ENCODE assay signal across 21 cellular contexts in the genomic region with DNA sequence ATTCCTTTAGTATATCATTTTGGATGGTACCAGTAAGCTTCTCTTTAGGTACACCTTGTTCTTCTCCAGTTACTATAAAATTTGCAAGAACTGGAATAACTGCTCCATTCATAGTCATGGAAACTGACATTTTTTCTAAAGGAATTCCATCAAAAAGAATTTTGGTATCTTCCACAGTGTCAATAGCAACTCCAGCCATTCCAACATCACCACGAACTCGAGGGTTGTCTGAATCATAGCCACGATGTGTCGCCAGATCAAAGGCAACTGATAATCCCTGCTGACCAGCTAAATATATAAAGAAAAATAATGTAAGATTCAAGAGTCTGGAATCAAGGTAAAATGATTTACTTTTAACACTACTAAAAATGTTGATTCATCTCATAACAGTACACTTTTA. TPM values are rescaled to one million over a fixed set of nuclear protein-coding genes. Genes with fewer than 3 reads are reported as not detected.
"Had no signal": no experiment of that assay in that cellular context is flagged by ENCODE, and none has a peak within 500 bp of the region (broad histone marks: within the 10 kb centered on the region; RNA-seq: fewer than 3 reads in every experiment).

No MANE protein-coding gene starts in this region.

- ATAC-seq: activated CD8-positive, alpha-beta T cell treated with anti-CD3 and anti-CD28 coated beads for 36 hours; activated naive CD4-positive, alpha-beta T cell treated with anti-CD3 and anti-CD28 coated beads, Interleukin-2, amount 50 U/mL, for 72 hours; activated T-cell treated with anti-CD3 and anti-CD28 coated beads, Interleukin-2, amount 50 U/mL, for 4 hours; gastrocnemius medialis; heart right ventricle; T-helper 17 cell; WTC11 had no signal

- H3K27me3 ChIP-seq: gastrocnemius medialis, heart right ventricle, sigmoid colon, tibial nerve had no signal

- H3K4me3 ChIP-seq: gastrocnemius medialis, heart right ventricle, sigmoid colon, tibial nerve had no signal

- H3K27ac ChIP-seq: gastrocnemius medialis, heart right ventricle, sigmoid colon, tibial nerve had no signal

- H3K9me3 ChIP-seq: gastrocnemius medialis, heart right ventricle, sigmoid colon, tibial nerve had no signal

- DNase-seq: activated CD4-positive, alpha-beta T cell treated with anti-CD3 and anti-CD28 coated beads for 48 hours; activated CD8-positive, alpha-beta T cell treated with anti-CD3 and anti-CD28 coated beads for 36 hours; activated effector memory CD4-positive, alpha-beta T cell treated with Interleukin-2 at 50 U/mL for 16 hours; activated T-cell treated with anti-CD3 and anti-CD28 coated beads, Interleukin-2, amount 50 U/mL, for 4 hours; amniotic stem cell; cerebellar nuclear complex; effector memory CD4-positive, alpha-beta T cell; gastrocnemius medialis; heart right ventricle; sigmoid colon; stimulated activated CD4-positive, alpha-beta T cell treated with anti-CD3 and anti-CD28 coated beads, Interleukin-2, amount 100 ng/mL, for 48 hours; stimulated activated naive CD4-positive, alpha-beta T cell; T-helper 17 cell had no signal

RNA-seq across cellular contexts. Expression of gene GLYATL3, which starts 42.0 kb away (rescaled TPM):
- total RNA-seq: activated CD8-positive, alpha-beta T cell treated with anti-CD3 and anti-CD28 coated beads for 36 hours; activated naive CD4-positive, alpha-beta T cell treated with anti-CD3 and anti-CD28 coated beads, Interleukin-2, amount 50 U/mL, for 72 hours; activated T-cell treated with anti-CD3 and anti-CD28 coated beads, Interleukin-2, amount 50 U/mL, for 4 hours; gastrocnemius medialis; heart right ventricle; lung microvascular endothelial cell; neural crest cell; osteoblast; pulmonary artery endothelial cell; sigmoid colon; subcutaneous adipose tissue; T-helper 17 cell; tibial nerve; WTC11 had no signal
- polyA plus RNA-seq: heart right ventricle had no signal
